28 cellular contexts compared by ENCODE assay signal in the genomic region with DNA sequence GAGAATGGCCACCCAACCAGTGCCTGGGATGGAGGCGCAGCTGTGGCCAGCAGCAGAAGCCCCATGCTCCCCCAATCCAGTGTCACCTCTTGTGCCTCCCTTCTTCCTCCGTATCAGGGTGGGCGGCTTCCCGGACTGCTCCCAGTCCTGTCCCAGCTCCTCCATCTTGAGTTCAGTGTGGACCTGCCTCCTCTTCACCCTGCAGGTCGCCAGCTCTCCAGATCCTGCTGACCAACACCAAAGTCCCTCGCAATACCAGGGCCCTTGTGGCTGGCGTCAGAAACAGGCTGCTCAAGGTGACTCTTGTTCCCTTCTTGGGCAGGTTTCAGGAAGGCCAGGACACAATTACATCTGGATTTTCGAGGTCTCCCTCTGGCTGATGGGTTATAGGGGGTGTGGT.
"Had no signal": no experiment of that assay in that cellular context is flagged by ENCODE, and none has a peak within 500 bp of the region (broad histone marks: within the 10 kb centered on the region; RNA-seq: fewer than 3 reads in every experiment).

No MANE protein-coding gene starts in this region.

- H3K4me1 Mint-ChIP-seq: mesothelial cell of epicardium had no signal

- H3K9me3 Mint-ChIP-seq: memory B cell; mesothelial cell of epicardium; naive B cell; natural killer cell treated with Interleukin-12 subunit alpha and Interleukin-12 subunit beta and Interleukin-15 and Interleukin-18, amount 100 ng/mL, for 72 hours; stimulated activated naive CD8-positive, alpha-beta T cell treated with anti-CD3 and anti-CD28 coated beads, Interleukin-15, amount 100 ng/mL, for 72 hours had no signal

- H3K27ac Mint-ChIP-seq: memory B cell; mesothelial cell of epicardium; naive B cell; natural killer cell treated with Interleukin-12 subunit alpha and Interleukin-12 subunit beta and Interleukin-15 and Interleukin-18, amount 100 ng/mL, for 72 hours; stimulated activated naive CD8-positive, alpha-beta T cell treated with anti-CD3 and anti-CD28 coated beads, Interleukin-15, amount 100 ng/mL, for 72 hours had no signal

- H3K36me3 ChIP-seq: ovary, uterus had no signal

- H3K9me3 ChIP-seq: esophagus squamous epithelium, mucosa of descending colon, ovary, suprapubic skin, transverse colon, upper lobe of right lung, uterus had no signal

- H3K27me3 ChIP-seq: esophagus squamous epithelium, ovary, suprapubic skin, transverse colon, upper lobe of right lung, uterus had no signal

- H3K4me3 Mint-ChIP-seq: memory B cell; mesothelial cell of epicardium; natural killer cell treated with Interleukin-12 subunit alpha and Interleukin-12 subunit beta and Interleukin-15 and Interleukin-18, amount 100 ng/mL, for 72 hours; stimulated activated naive CD8-positive, alpha-beta T cell treated with anti-CD3 and anti-CD28 coated beads, Interleukin-15, amount 100 ng/mL, for 72 hours had no signal

- H3K4me3 ChIP-seq: coronary artery, esophagus squamous epithelium, lung, mucosa of descending colon, ovary, smooth muscle cell, suprapubic skin, transverse colon, upper lobe of right lung, uterus had no signal

- H3K27me3 Mint-ChIP-seq: memory B cell; naive B cell; natural killer cell treated with Interleukin-12 subunit alpha and Interleukin-12 subunit beta and Interleukin-15 and Interleukin-18, amount 100 ng/mL, for 72 hours; stimulated activated naive CD8-positive, alpha-beta T cell treated with anti-CD3 and anti-CD28 coated beads, Interleukin-15, amount 100 ng/mL, for 72 hours had no signal

- H3K27ac ChIP-seq: coronary artery, esophagus squamous epithelium, ovary, suprapubic skin, transverse colon, upper lobe of right lung, uterus had no signal

- DNase-seq: dermis blood vessel endothelial cell; effector memory CD4-positive, alpha-beta T cell; erythroblast; esophagus squamous epithelium; foreskin melanocyte; kidney; mucosa of descending colon; naive B cell; nucleus accumbens; ovary; stimulated activated CD4-positive, alpha-beta T cell treated with anti-CD3 and anti-CD28 coated beads, Interleukin-12 subunit alpha, Interleukin-12 subunit beta, amount 100 ng/mL, for 4 hours; stimulated activated CD4-positive, alpha-beta T cell treated with anti-CD3 and anti-CD28 coated beads, Interleukin-1b, Interleukin-23, amount 100 ng/mL, for 48 hours; stimulated activated CD4-positive, alpha-beta T cell treated with anti-CD3 and anti-CD28 coated beads, Interleukin-4, amount 100 ng/mL, for 1 hour; stimulated activated CD8-positive, alpha-beta memory T cell treated with anti-CD3 and anti-CD28 coated beads, Interleukin-4, amount 100 ng/mL, for 48 hours; stimulated activated naive CD4-positive, alpha-beta T cell; stimulated activated naive CD8-positive, alpha-beta T cell treated with anti-CD3 and anti-CD28 coated beads, Interleukin-15, amount 100 ng/mL, for 72 hours; transverse colon; upper lobe of right lung; uterus had no signal

- ATAC-seq: left lobe of liver; mucosa of descending colon; sciatic nerve; stimulated activated naive CD8-positive, alpha-beta T cell treated with anti-CD3 and anti-CD28 coated beads, Interleukin-15, amount 100 ng/mL, for 72 hours; upper lobe of right lung had no signal

- H3K36me3 Mint-ChIP-seq: natural killer cell treated with Interleukin-12 subunit alpha and Interleukin-12 subunit beta and Interleukin-15 and Interleukin-18, amount 100 ng/mL, for 72 hours had no signal
